In genomic region chr20:59823860-59824259, GRCh38 we compare ENCODE assay signal across 15 cellular contexts.
"Had no signal": no experiment of that assay in that cellular context is flagged by ENCODE, and none has a peak within 500 bp of the region (broad histone marks: within the 10 kb centered on the region; RNA-seq: fewer than 3 reads in every experiment).

No MANE protein-coding gene starts in this region.

- H3K36me3 Mint-ChIP-seq: type B pancreatic cell had no signal

- H3K36me3 ChIP-seq: ascending aorta, breast epithelium, esophagus squamous epithelium, lower lobe of right lung had no signal

- H3K27me3 ChIP-seq: ascending aorta, esophagus squamous epithelium had no signal

- H3K27ac ChIP-seq: ascending aorta, breast epithelium, esophagus squamous epithelium, lower lobe of right lung had no signal

- H3K9me3 ChIP-seq: ascending aorta, breast epithelium, esophagus squamous epithelium, lower lobe of right lung had no signal

- H3K9me3 Mint-ChIP-seq: activated B cell treated with CpG ODN at 0.5 μM for 24 hours; activated CD4-positive, alpha-beta T cell treated with anti-CD3 and anti-CD28 coated beads, Interleukin-2, amount 10 ng/mL, durations not matched to agents 24 days and 14 days; activated naive CD4-positive, alpha-beta T cell treated with anti-CD3 and anti-CD28 coated beads for 36 hours; activated naive CD8-positive, alpha-beta T cell treated with anti-CD3 and anti-CD28 coated beads, Interleukin-2, amount 50 U/mL, for 24 hours; activated T-helper 17 cell treated with anti-CD3 and anti-CD28 coated beads, Interleukin-2, amount 50 U/mL, for 72 hours; T-helper 2 cell treated with Interferon-gamma antibody and Interleukin-4, amounts not matched to agents 5 μg/mL and 100 μg/mL, for 36 hours; type B pancreatic cell had no signal

- H3K4me1 ChIP-seq: ascending aorta, breast epithelium had no signal

- ATAC-seq: activated naive CD8-positive, alpha-beta T cell treated with anti-CD3 and anti-CD28 coated beads, Interleukin-2, amount 50 U/mL, for 24 hours; activated T-helper 17 cell treated with anti-CD3 and anti-CD28 coated beads, Interleukin-2, amount 50 U/mL, for 72 hours; lower lobe of right lung had no signal

- DNase-seq: activated B cell treated with CpG ODN at 0.5 μM for 24 hours; activated CD4-positive, alpha-beta T cell treated with anti-CD3 and anti-CD28 coated beads, Interleukin-2, amount 10 ng/mL, durations not matched to agents 24 days and 14 days; activated naive CD4-positive, alpha-beta T cell treated with anti-CD3 and anti-CD28 coated beads for 36 hours; activated naive CD8-positive, alpha-beta T cell treated with anti-CD3 and anti-CD28 coated beads, Interleukin-2, amount 50 U/mL, for 24 hours; esophagus squamous epithelium; kidney glomerular epithelial cell; lower lobe of right lung; retina; stimulated activated CD4-positive, alpha-beta T cell treated with anti-CD3 and anti-CD28 coated beads, Interleukin-4, amount 100 ng/mL, for 1 hour; stimulated activated naive CD4-positive, alpha-beta T cell had no signal

- H3K27ac Mint-ChIP-seq: activated B cell treated with CpG ODN at 0.5 μM for 24 hours; activated CD4-positive, alpha-beta T cell treated with anti-CD3 and anti-CD28 coated beads, Interleukin-2, amount 10 ng/mL, durations not matched to agents 24 days and 14 days; activated naive CD4-positive, alpha-beta T cell treated with anti-CD3 and anti-CD28 coated beads for 36 hours; activated naive CD8-positive, alpha-beta T cell treated with anti-CD3 and anti-CD28 coated beads, Interleukin-2, amount 50 U/mL, for 24 hours; activated T-helper 17 cell treated with anti-CD3 and anti-CD28 coated beads, Interleukin-2, amount 50 U/mL, for 72 hours; T-helper 2 cell treated with Interferon-gamma antibody and Interleukin-4, amounts not matched to agents 5 μg/mL and 100 μg/mL, for 36 hours; type B pancreatic cell had no signal

- H3K4me3 ChIP-seq: ascending aorta, breast epithelium, esophagus squamous epithelium, lower lobe of right lung had no signal

- H3K27me3 Mint-ChIP-seq: activated CD4-positive, alpha-beta T cell treated with anti-CD3 and anti-CD28 coated beads, Interleukin-2, amount 10 ng/mL, durations not matched to agents 24 days and 14 days had no signal

- H3K4me1 Mint-ChIP-seq: activated B cell treated with CpG ODN at 0.5 μM for 24 hours; activated CD4-positive, alpha-beta T cell treated with anti-CD3 and anti-CD28 coated beads, Interleukin-2, amount 10 ng/mL, durations not matched to agents 24 days and 14 days; activated naive CD8-positive, alpha-beta T cell treated with anti-CD3 and anti-CD28 coated beads, Interleukin-2, amount 50 U/mL, for 24 hours; activated T-helper 17 cell treated with anti-CD3 and anti-CD28 coated beads, Interleukin-2, amount 50 U/mL, for 72 hours had no signal

- H3K4me3 Mint-ChIP-seq: activated B cell treated with CpG ODN at 0.5 μM for 24 hours; activated CD4-positive, alpha-beta T cell treated with anti-CD3 and anti-CD28 coated beads, Interleukin-2, amount 10 ng/mL, durations not matched to agents 24 days and 14 days; activated naive CD4-positive, alpha-beta T cell treated with anti-CD3 and anti-CD28 coated beads for 36 hours; activated naive CD8-positive, alpha-beta T cell treated with anti-CD3 and anti-CD28 coated beads, Interleukin-2, amount 50 U/mL, for 24 hours; activated T-helper 17 cell treated with anti-CD3 and anti-CD28 coated beads, Interleukin-2, amount 50 U/mL, for 72 hours; T-helper 2 cell treated with Interferon-gamma antibody and Interleukin-4, amounts not matched to agents 5 μg/mL and 100 μg/mL, for 36 hours; type B pancreatic cell had no signal
